ENCODE assay signal across 12 cellular contexts in genomic region chr6:4812068-4812467, GRCh38. TPM values are rescaled to one million over a fixed set of nuclear protein-coding genes. Genes with fewer than 3 reads are reported as not detected.
DNase-seq lines count a peak whose midpoint lies in the region; ATAC-seq and TF ChIP-seq lines count a peak whose summit lies in the region.
"Had no signal": no experiment of that assay in that cellular context is flagged by ENCODE, and none has a peak within 500 bp of the region (broad histone marks: within the 10 kb centered on the region; RNA-seq: fewer than 3 reads in every experiment).

No MANE protein-coding gene starts in this region.

- intact Hi-C loops in tibial artery (cut with DNase I; ENCODE audit: low total_unique reads) = no loop called here

- no peak for TF ChIP-seq CTCF in smooth muscle cell (IDR thresholded peaks at IDR 0.05; ENCODE audit: borderline replicate concordance, insufficient read depth, poor library complexity, severe bottlenecking)
- no peak for TF ChIP-seq CTCF in tibial artery (IDR thresholded peaks at IDR 0.05)

- H3K4me1 ChIP-seq in smooth muscle cell (ENCODE audit: low read depth) (no peaks in the 10 kb centered on the region), tibial artery (peaks cover 0 to 42% (median 8%) of the 10 kb centered on the region in 4 donors)

- H3K27ac ChIP-seq in smooth muscle cell (ENCODE audit: low read depth) (peak overlapping the region; percentile 95), tibial artery (no peak overlapping the region)
- H3K27ac ChIP-seq: thoracic aorta had no signal

- H3K79me2 ChIP-seq in smooth muscle cell (ENCODE audit: low read depth) = peaks cover 95% of the 10 kb centered on the region

- no peaks in the 10 kb centered on the region for H3K36me3 ChIP-seq in smooth muscle cell (ENCODE audit: low read depth)
- no peaks in the 10 kb centered on the region for H3K36me3 ChIP-seq in tibial artery
- H3K36me3 ChIP-seq: thoracic aorta had no signal

- H3K4me3 ChIP-seq in smooth muscle cell (no peak overlapping the region), tibial artery (no peak overlapping the region)
- H3K4me3 ChIP-seq: thoracic aorta had no signal

- no peak overlapping the region for H3K4me2 ChIP-seq in smooth muscle cell

- peaks cover 94% of the 10 kb centered on the region for H4K20me1 ChIP-seq in smooth muscle cell (ENCODE audit: low read depth)

- H2AFZ ChIP-seq in smooth muscle cell (ENCODE audit: low read depth) = no peak overlapping the region

- no peak overlapping the region for H3K9ac ChIP-seq in smooth muscle cell (ENCODE audit: low read depth)

- H3K27me3 ChIP-seq in smooth muscle cell (ENCODE audit: low read depth) (no peaks in the 10 kb centered on the region), tibial artery (no peaks in the 10 kb centered on the region)

- WGBS in smooth muscle cell (ENCODE audit: low lambda C conversion rate) = 66% methylated on average over 4 of the region's 4 CpGs

- H3K9me3 ChIP-seq in smooth muscle cell (replicated peaks; ENCODE audit: low read depth) (no peaks in the 10 kb centered on the region), tibial artery (no peaks in the 10 kb centered on the region)
- H3K9me3 ChIP-seq: thoracic aorta had no signal

- peak; percentile 25 for ATAC-seq in esophagus mucosa
- no peak for ATAC-seq in HG03097 (IDR thresholded peaks at IDR 0.05; ENCODE audit: low FRiP score, unreplicated experiment)
- ATAC-seq: right cardiac atrium had no signal

- peak; percentile 5 for DNase-seq in SKM-1 treated with dmso at 0.1 percent for 144 hours (lab: John Stamatoyannopoulos, UW; ENCODE audit: unreplicated experiment)
- no peak for DNase-seq in SKM-1 (lab: John Stamatoyannopoulos, UW; ENCODE audit: unreplicated experiment)
- DNase-seq in SW 1271 (lab: John Stamatoyannopoulos, UW) = peak; percentile 50 to 90
- no peak for DNase-seq in smooth muscle cell (lab: John Stamatoyannopoulos, UW; ENCODE audit: unreplicated experiment)
- no peak for DNase-seq in RPMI8226
- DNase-seq in tibial artery = no peak
- DNase-seq: activated CD8-positive, alpha-beta memory T cell treated with anti-CD3 and anti-CD28 coated beads, Interleukin-2, amount 50 U/mL, for 48 hours; DMS 273 treated with DMSO at 0.1 percent for 48 hours; right cardiac atrium had no signal

- H3F3A ChIP-seq in smooth muscle cell (ENCODE audit: low read depth) = peaks cover 6% of the 10 kb centered on the region

RNA-seq across cellular contexts. Expression of gene CDYL, which starts 35.9 kb away (rescaled TPM):
- 31.0 TPM for total RNA-seq in esophagus mucosa
- total RNA-seq in smooth muscle cell = 34.5 and 49.9 TPM in 2 replicates
- polyA plus RNA-seq in smooth muscle cell = 28.7 and 37.2 TPM in 2 replicates

Comparison
In these comparisons a context has a peak if more than half of its experiments do, and no peak if none do; other contexts are left out.
1. DNase-seq: peak in SKM-1 treated with dmso at 0.1 percent for 144 hours (single experiment) and SW 1271 (2 of 2); none in SKM-1 (single experiment), smooth muscle cell (single experiment), RPMI8226 (single experiment) and tibial artery (0 of 2).